In genomic region chr1:54459714-54460113, GRCh38 we compare ENCODE assay signal across 15 cellular contexts. TPM values are rescaled to one million over a fixed set of nuclear protein-coding genes. Genes with fewer than 3 reads are reported as not detected.
DNase-seq lines count a peak whose midpoint lies in the region; ATAC-seq, FAIRE-seq and TF ChIP-seq lines count a peak whose summit lies in the region.
"Had no signal": no experiment of that assay in that cellular context is flagged by ENCODE, and none has a peak within 500 bp of the region (broad histone marks: within the 10 kb centered on the region; RNA-seq: fewer than 3 reads in every experiment).

No MANE protein-coding gene starts in this region.

- peak overlapping the region; percentile 21 for H2BK120ac ChIP-seq in mesenchymal stem cell (ENCODE audit: low read depth, low read length)

- H3K9ac ChIP-seq in mesenchymal stem cell (ENCODE audit: low read length): no peak overlapping the region

- peaks cover 38% of the 10 kb centered on the region for H3K4me1 ChIP-seq in CD8-positive, alpha-beta memory T cell (ENCODE audit: insufficient read depth, low read length)
- H3K4me1 ChIP-seq in mesenchymal stem cell (ENCODE audit: control insufficient read depth, insufficient read depth, low read depth, low read length) (peaks cover 8% of the 10 kb centered on the region), mucosa of descending colon (ENCODE audit: low read depth) (no peaks in the 10 kb centered on the region)

- H3K18ac ChIP-seq in mesenchymal stem cell (ENCODE audit: low read depth in 1 of 2, low read length in 2 of 2): peak overlapping the region in 1 of 2 experiments; percentile 73

- H3K4ac ChIP-seq in mesenchymal stem cell (ENCODE audit: low read depth in 1 of 2, low read length in 2 of 2): peak overlapping the region in 1 of 2 experiments; percentile 19

- H3K9me3 Mint-ChIP-seq in CD8-positive, alpha-beta memory T cell: peaks cover 0 to 1% (median 0%) of the 10 kb centered on the region in 5 donors

- no peak for TF ChIP-seq POLR2A in H54 (IDR thresholded peaks at IDR 0.05; ENCODE audit: low read depth, low read length)

- H2BK15ac ChIP-seq in mesenchymal stem cell (ENCODE audit: low read depth, poor library complexity, severe bottlenecking): no peak overlapping the region

- H3K14ac ChIP-seq in mesenchymal stem cell (ENCODE audit: low read length in 2 of 2): no peak overlapping the region

- no peaks in the 10 kb centered on the region for H3K27me3 Mint-ChIP-seq in CD8-positive, alpha-beta memory T cell

- POLR2A ChIA-PET in CD8-positive, alpha-beta memory T cell (lab: Charles Lee): interaction anchor here (1.3 kb wide), 1 partner anchor 21 kb away, joined by 6 read pairs; no protein-coding TSS in a partner anchor

- peak overlapping the region; percentile 44 for H3K4me3 ChIP-seq in CD8-positive, alpha-beta memory T cell (ENCODE audit: low read length)
- H3K4me3 ChIP-seq in mesenchymal stem cell (ENCODE audit: insufficient read depth in 1 of 2, low read depth in 1 of 2, low read length in 2 of 2) (no peak overlapping the region), mucosa of descending colon (no peak overlapping the region)
- H3K4me3 ChIP-seq: HAP-1, testis had no signal

- H3K4me2 ChIP-seq in mesenchymal stem cell (ENCODE audit: low read length, poor library complexity, severe bottlenecking): no peak overlapping the region

- peak overlapping the region in 3 of 7 donors; percentile 31 to 36 (median 32) for H3K4me3 Mint-ChIP-seq in CD8-positive, alpha-beta memory T cell

- CTCF ChIA-PET in CD8-positive, alpha-beta memory T cell (lab: Charles Lee): interaction anchor here (2.2 kb wide), 1 partner anchor 27 kb away, joined by 9 read pairs; no protein-coding TSS in a partner anchor

- no peaks in the 10 kb centered on the region for H3K27me3 ChIP-seq in CD8-positive, alpha-beta memory T cell (ENCODE audit: insufficient read depth, low read length, poor library complexity, severe bottlenecking)
- no peaks in the 10 kb centered on the region for H3K27me3 ChIP-seq in mesenchymal stem cell (ENCODE audit: control insufficient read depth in 1 of 2, insufficient read depth in 1 of 2, low read length in 2 of 2)
- H3K27me3 ChIP-seq: testis had no signal

- FAIRE-seq in H54 (lab: Jason Lieb, UNC): no peak

- H3K23ac ChIP-seq in mesenchymal stem cell (ENCODE audit: low read length in 2 of 2): no peak overlapping the region

- TF ChIP-seq CTCF in mucosa of descending colon (IDR thresholded peaks at IDR 0.05): no peak

- H3K79me1 ChIP-seq in mesenchymal stem cell (replicated peaks; ENCODE audit: low read length, poor library complexity, severe bottlenecking): no peaks in the 10 kb centered on the region

- peaks cover 0 to 3% (median 0%) of the 10 kb centered on the region in 3 donors for H3K36me3 Mint-ChIP-seq in CD8-positive, alpha-beta memory T cell

- intact Hi-C loops in mucosa of descending colon (cut with DNase I, micrococcal nuclease): no loop called here

- H3K27ac ChIP-seq in CD8-positive, alpha-beta memory T cell (ENCODE audit: low read depth, low read length): no peak overlapping the region
- H3K27ac ChIP-seq in mesenchymal stem cell (ENCODE audit: low read length, poor library complexity, severe bottlenecking): no peak overlapping the region
- H3K27ac ChIP-seq: testis, VCaP had no signal

- peak in 1 of 5 donors; percentile 32 for DNase-seq in CD8-positive, alpha-beta memory T cell
- DNase-seq in HuH-7 (ENCODE audit: low spot score): peak; percentile 52
- DNase-seq in SK-N-DZ (ENCODE audit: low spot score): peak; percentile 78
- no peak for DNase-seq in mesenchymal stem cell
- no peak for DNase-seq in H54 (ENCODE audit: insufficient read length, low spot score)
- no peak for DNase-seq in HK-2 (ENCODE audit: unreplicated experiment)
- no peak for DNase-seq in NCI-H2196 treated with DMSO at 0.1 percent for 48 hours (lab: John Stamatoyannopoulos, UW; ENCODE audit: unreplicated experiment)
- no peak for DNase-seq in mucosa of descending colon
- DNase-seq: KG1, NCI-H510A treated with DMSO at 0.1 percent for 48 hours, right cardiac atrium, SIG-M5, testis had no signal

- H3K9me3 ChIP-seq in CD8-positive, alpha-beta memory T cell (ENCODE audit: low read length): no peaks in the 10 kb centered on the region
- H3K9me3 ChIP-seq in mesenchymal stem cell (ENCODE audit: control insufficient read depth, low read length) (no peaks in the 10 kb centered on the region), mucosa of descending colon (no peaks in the 10 kb centered on the region)
- H3K9me3 ChIP-seq: HAP-1, testis had no signal

- H2AFZ ChIP-seq in mesenchymal stem cell (ENCODE audit: low read depth, low read length): no peak overlapping the region

- H3K27ac Mint-ChIP-seq in CD8-positive, alpha-beta memory T cell: peak overlapping the region; percentile 4 to 87 (median 82)

- H2BK5ac ChIP-seq in mesenchymal stem cell (ENCODE audit: low read depth, low read length, poor library complexity, severe bottlenecking): no peak overlapping the region

- 37% methylated on average over 4 of the region's 5 CpGs for WGBS in mesenchymal stem cell

- H3K4me1 Mint-ChIP-seq in CD8-positive, alpha-beta memory T cell: peaks cover 39 to 49% (median 41%) of the 10 kb centered on the region in 3 donors

- no peak for ATAC-seq in mucosa of descending colon
- ATAC-seq: right cardiac atrium had no signal

- H2AK5ac ChIP-seq in mesenchymal stem cell (ENCODE audit: low read length, severe bottlenecking): no peak overlapping the region

- no peaks in the 10 kb centered on the region for H3K36me3 ChIP-seq in CD8-positive, alpha-beta memory T cell (ENCODE audit: insufficient read depth, low read length)
- H3K36me3 ChIP-seq in mesenchymal stem cell (ENCODE audit: control insufficient read depth in 1 of 2, insufficient read depth in 2 of 2, low read depth in 1 of 2, low read length in 2 of 2): no peaks in the 10 kb centered on the region
- H3K36me3 ChIP-seq in mucosa of descending colon (ENCODE audit: low read depth): no peaks in the 10 kb centered on the region
- H3K36me3 ChIP-seq: HAP-1 had no signal

- H4K91ac ChIP-seq in mesenchymal stem cell (ENCODE audit: low read length): peak overlapping the region; percentile 30

- no peak overlapping the region for H2BK12ac ChIP-seq in mesenchymal stem cell (ENCODE audit: low read length in 2 of 2)

- H4K8ac ChIP-seq in mesenchymal stem cell (ENCODE audit: low read length): peak overlapping the region; percentile 82

RNA-seq across cellular contexts. Expression of gene SSBP3, which starts 53.5 kb away (rescaled TPM):
- 10 to 100 TPM; 41.6 to 52.7 TPM for total RNA-seq in CD8-positive, alpha-beta memory T cell
- polyA plus RNA-seq in CD8-positive, alpha-beta memory T cell: 17.6 TPM
- polyA plus RNA-seq in SK-N-DZ (2014; cell fraction: cytosol; rRNA removed): 54.5 and 58.7 TPM in 2 replicates
- 32.9 and 34.1 TPM in 2 replicates for polyA plus RNA-seq in SK-N-DZ (2014; cell fraction: nucleus; rRNA removed)
- 114 TPM for polyA plus RNA-seq in mesenchymal stem cell (2013, experiment 1 of 2)
- 112 TPM for polyA plus RNA-seq in mesenchymal stem cell (2013, experiment 2 of 2)
- 10 to 100 TPM; 77.8 to 85.1 (median 82.0) TPM for total RNA-seq in mucosa of descending colon

Comparison
In these comparisons a context has a peak if more than half of its experiments do, and no peak if none do; other contexts are left out.
1. DNase-seq: peak in HuH-7 (single experiment) and SK-N-DZ (single experiment); none in mesenchymal stem cell (single experiment), H54 (single experiment), HK-2 (single experiment), NCI-H2196 treated with DMSO at 0.1 percent for 48 hours (single experiment) and mucosa of descending colon (0 of 3).